8 cellular contexts compared by ENCODE assay signal in the genomic region with DNA sequence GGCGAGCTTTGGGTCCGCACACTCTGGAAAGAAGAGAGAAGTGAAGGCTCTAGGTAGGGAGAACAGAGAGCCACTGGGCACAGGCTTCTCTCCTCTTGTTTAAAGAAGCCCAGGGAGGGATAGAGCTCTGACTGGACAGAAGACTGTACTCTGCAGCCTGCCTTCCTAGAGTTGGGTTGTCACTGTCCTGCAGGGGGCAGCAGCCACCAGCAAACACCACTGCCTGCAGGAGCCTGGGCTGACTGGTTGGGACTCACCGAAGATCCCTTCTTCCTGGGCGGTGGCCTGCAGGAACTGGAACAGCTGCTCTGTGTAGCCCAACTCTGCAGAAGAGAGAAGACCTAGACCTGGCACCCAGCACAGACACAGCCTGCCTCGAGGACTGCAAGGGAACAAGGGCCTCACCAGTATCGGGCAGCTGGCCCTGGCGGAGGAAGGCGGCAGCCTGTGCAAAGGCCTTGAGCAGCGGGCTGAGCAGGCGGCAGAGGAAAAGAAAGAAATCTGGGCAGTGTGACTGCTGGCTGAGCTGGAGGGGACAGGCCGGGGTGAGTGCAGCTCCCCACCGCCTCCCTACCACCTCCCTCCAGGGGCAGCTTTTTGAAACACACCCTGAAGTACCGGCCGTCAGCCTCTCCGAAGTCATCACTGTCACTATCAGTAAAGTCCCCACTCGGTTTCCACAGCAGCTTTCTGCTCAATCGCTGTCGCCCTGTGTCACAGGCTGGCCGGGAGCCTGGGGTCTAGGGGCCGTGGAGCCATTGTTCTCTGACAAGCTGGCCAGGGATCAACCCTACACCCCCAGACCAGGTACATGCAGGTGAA. TPM values are rescaled to one million over a fixed set of nuclear protein-coding genes. Genes with fewer than 3 reads are reported as not detected.
DNase-seq lines count a peak whose midpoint lies in the region; ATAC-seq and TF ChIP-seq lines count a peak whose summit lies in the region.
"Not testable (repeated sequence)": the region's sequence is repeated elsewhere in the genome, so short reads cannot be mapped to it uniquely, and the experiment has no call there.

No MANE protein-coding gene starts in this region.

- not testable (repeated sequence) for DNase-seq in BJ (ENCODE audit: low read depth)
- DNase-seq in T-helper 9 cell (peak; percentile 64), foreskin keratinocyte (peak; percentile 10 to 51)
- peak; percentile 78 for DNase-seq in activated naive CD8-positive, alpha-beta T cell treated with anti-CD3 and anti-CD28 coated beads, Interleukin-2, amount 50 U/mL, for 24 hours
- peak; percentile 49 to 83 (median 70) for DNase-seq in naive thymus-derived CD8-positive, alpha-beta T cell
- peak; percentile 25 for DNase-seq in stimulated activated CD8-positive, alpha-beta memory T cell treated with anti-CD3 and anti-CD28 coated beads, Interleukin-12 subunit alpha, Interleukin-12 subunit beta, amount 100 ng/mL, for 1 hour (ENCODE audit: low read depth)

- H3K4me3 Mint-ChIP-seq in activated naive CD8-positive, alpha-beta T cell treated with anti-CD3 and anti-CD28 coated beads, Interleukin-2, amount 50 U/mL, for 24 hours; naive thymus-derived CD8-positive, alpha-beta T cell: not testable (repeated sequence)

- H3K4me1 Mint-ChIP-seq in activated naive CD8-positive, alpha-beta T cell treated with anti-CD3 and anti-CD28 coated beads, Interleukin-2, amount 50 U/mL, for 24 hours; naive thymus-derived CD8-positive, alpha-beta T cell: not testable (repeated sequence)

- H3K27me3 Mint-ChIP-seq in activated naive CD8-positive, alpha-beta T cell treated with anti-CD3 and anti-CD28 coated beads, Interleukin-2, amount 50 U/mL, for 24 hours; naive thymus-derived CD8-positive, alpha-beta T cell: not testable (repeated sequence)

- H3K27ac ChIP-seq in foreskin keratinocyte, result not testable (repeated sequence)

- H3K27me3 ChIP-seq in BJ (ENCODE audit: control insufficient read depth, insufficient read depth, low read length); foreskin keratinocyte: not testable (repeated sequence)

- not testable (repeated sequence) for H3K27ac Mint-ChIP-seq in activated naive CD8-positive, alpha-beta T cell treated with anti-CD3 and anti-CD28 coated beads, Interleukin-2, amount 50 U/mL, for 24 hours
- peak overlapping the region in 1 of 10 donors; percentile 25 for H3K27ac Mint-ChIP-seq in naive thymus-derived CD8-positive, alpha-beta T cell

- not testable (repeated sequence) for H3K36me3 ChIP-seq in BJ (ENCODE audit: control insufficient read depth, insufficient read depth, low read length)

- CTCF ChIA-PET in BJ (lab: Yijun Ruan, JAX), result interaction anchor here (0.6 to 2.6 kb wide), 21 partner anchors 8 to 575 kb away, joined by 3 to 31 read pairs (median 4); no protein-coding TSS in a partner anchor

- not testable (repeated sequence) for H3K9me3 Mint-ChIP-seq in activated naive CD8-positive, alpha-beta T cell treated with anti-CD3 and anti-CD28 coated beads, Interleukin-2, amount 50 U/mL, for 24 hours; naive thymus-derived CD8-positive, alpha-beta T cell

- not testable (repeated sequence) for H3K4me3 ChIP-seq in BJ (ENCODE audit: low read depth, low read length)

- TF ChIP-seq CTCF in BJ (IDR thresholded peaks at IDR 0.05; ENCODE audit: insufficient read depth, low read depth, low read length) (peak; percentile 77), foreskin keratinocyte (conservative IDR thresholded peaks at IDR 0.05) (peak; percentile 95)

- not testable (repeated sequence) for H3K36me3 Mint-ChIP-seq in activated naive CD8-positive, alpha-beta T cell treated with anti-CD3 and anti-CD28 coated beads, Interleukin-2, amount 50 U/mL, for 24 hours (ENCODE audit: low read depth); naive thymus-derived CD8-positive, alpha-beta T cell

- not testable (repeated sequence) for H3K4me1 ChIP-seq in foreskin keratinocyte

- POLR2A ChIA-PET in BJ (lab: Charles Lee); naive thymus-derived CD8-positive, alpha-beta T cell (lab: Charles Lee): not testable (repeated sequence)

- peak; percentile 83 for ATAC-seq in GM19452 (IDR thresholded peaks at IDR 0.05; ENCODE audit: unreplicated experiment)
- peak; percentile 64 for ATAC-seq in HG03565 (IDR thresholded peaks at IDR 0.05; ENCODE audit: unreplicated experiment)
- peak; percentile 72 for ATAC-seq in activated naive CD8-positive, alpha-beta T cell treated with anti-CD3 and anti-CD28 coated beads, Interleukin-2, amount 50 U/mL, for 24 hours
- peak; percentile 92 for ATAC-seq in foreskin keratinocyte
- ATAC-seq in naive thymus-derived CD8-positive, alpha-beta T cell, result peak; percentile 93 to 96

RNA-seq across cellular contexts. Expression of a gene that starts 11.8 kb away (rescaled TPM):
- polyA plus RNA-seq in BJ (2011; rRNA removed) (4.9 and 9.5 TPM in 2 replicates), foreskin keratinocyte (3.3 and 4.3 TPM in 2 replicates)
- polyA minus RNA-seq in BJ (2011; rRNA and poly(A)+ RNA removed), result 5.6 and 5.7 TPM in 2 replicates
- 2.8 and 4.5 TPM in 2 replicates for total RNA-seq in foreskin keratinocyte
- 10 to 100 TPM in 1 of 2 experiments, 1 to 10 TPM in 1; 9.9 to 11.7 TPM for total RNA-seq in naive thymus-derived CD8-positive, alpha-beta T cell
- polyA plus RNA-seq in naive thymus-derived CD8-positive, alpha-beta T cell, result 1 to 10 TPM; 1.1 to 8.8 (median 4.2) TPM

RNA-seq across cellular contexts. Expression of a gene that starts 31.3 kb away (rescaled TPM):
- polyA plus RNA-seq in BJ (2011; rRNA removed), result 2.5 and 4.5 TPM in 2 replicates
- polyA minus RNA-seq in BJ (2011; rRNA and poly(A)+ RNA removed), result 43.6 and 44.4 TPM in 2 replicates
- 13.5 and 15.1 TPM in 2 replicates for total RNA-seq in foreskin keratinocyte
- polyA plus RNA-seq in foreskin keratinocyte, result 0.45 and 0.68 TPM in 2 replicates
- 10 to 100 TPM; 67.1 to 71.8 TPM for total RNA-seq in naive thymus-derived CD8-positive, alpha-beta T cell
- polyA plus RNA-seq in naive thymus-derived CD8-positive, alpha-beta T cell, result 10 to 100 TPM in 2 of 3 donors, 1 to 10 TPM in 1; 8.4 to 13.6 (median 12.9) TPM
